ENCODE assay signal across 8 cellular contexts in genomic region chr11:94127632-94128031, GRCh38. TPM values are rescaled to one million over a fixed set of nuclear protein-coding genes. Genes with fewer than 3 reads are reported as not detected.
DNase-seq lines count a peak whose midpoint lies in the region; ATAC-seq and TF ChIP-seq lines count a peak whose summit lies in the region.

No MANE protein-coding gene starts in this region.

- peak overlapping the region; percentile 97 for H3K4me2 ChIP-seq in mesendoderm (ENCODE audit: low read length)

- H3K4me1 Mint-ChIP-seq in activated naive CD8-positive, alpha-beta T cell treated with anti-CD3 and anti-CD28 coated beads, Interleukin-2, amount 50 U/mL, for 24 hours = peaks cover 18% of the 10 kb centered on the region

- H3K4me1 ChIP-seq in HUES48 (ENCODE audit: control insufficient read depth, insufficient read depth, low read length) = peaks cover 33% of the 10 kb centered on the region
- H3K4me1 ChIP-seq in mesendoderm (ENCODE audit: control insufficient read depth, low read depth, low read length) = peaks cover 25% of the 10 kb centered on the region

- H3K27ac ChIP-seq in HUES48 (ENCODE audit: low read depth, low read length) = no peak overlapping the region
- no peak overlapping the region for H3K27ac ChIP-seq in mesendoderm (ENCODE audit: low read depth, low read length)

- H3K27me3 ChIP-seq in HUES48 (ENCODE audit: control insufficient read depth, insufficient read depth, low read length) (peaks cover 3% of the 10 kb centered on the region; the same call in 1 of the 2 replicates), mesendoderm (ENCODE audit: insufficient read depth, low read length, poor library complexity) (no peaks in the 10 kb centered on the region)

- no peak overlapping the region for H3K4ac ChIP-seq in mesendoderm (ENCODE audit: low read depth, low read length)

- H3K79me2 ChIP-seq in mesendoderm (ENCODE audit: control insufficient read depth, insufficient read depth, low read length) = peaks cover 36% of the 10 kb centered on the region

- no peak for TF ChIP-seq CTCF in AG04449 (IDR thresholded peaks at IDR 0.05; ENCODE audit: insufficient read depth, low read length, missing control alignments)
- no peak for TF ChIP-seq CTCF in GM10248 (IDR thresholded peaks at IDR 0.05; ENCODE audit: control extremely low read depth, extremely low read depth, low read depth, missing control alignments)

- H2BK120ac ChIP-seq in mesendoderm (ENCODE audit: low read depth, low read length) = no peak overlapping the region

- peak overlapping the region; percentile 69 for H3K4me3 ChIP-seq in AG04449 (ENCODE audit: low read depth, low read length)
- peak overlapping the region; percentile 87 for H3K4me3 ChIP-seq in HUES48 (ENCODE audit: low read depth, low read length)
- no peak overlapping the region for H3K4me3 ChIP-seq in mesendoderm (ENCODE audit: low read length)

- peaks cover 4% of the 10 kb centered on the region for H3K9me3 Mint-ChIP-seq in activated naive CD8-positive, alpha-beta T cell treated with anti-CD3 and anti-CD28 coated beads, Interleukin-2, amount 50 U/mL, for 24 hours

- no peak overlapping the region for H3K23ac ChIP-seq in mesendoderm (ENCODE audit: low read length)

- no peaks in the 10 kb centered on the region for H3K9me3 ChIP-seq in HUES48 (ENCODE audit: control insufficient read depth, insufficient read depth, low read length)

- H3K36me3 ChIP-seq in HUES48 (ENCODE audit: control insufficient read depth, insufficient read depth, low read length) (no peaks in the 10 kb centered on the region), mesendoderm (ENCODE audit: control insufficient read depth, insufficient read depth, low read length) (no peaks in the 10 kb centered on the region)

- H3K79me1 ChIP-seq in mesendoderm (ENCODE audit: low read length) = peaks cover 22% of the 10 kb centered on the region

- peak overlapping the region; percentile 90 for H3K27ac Mint-ChIP-seq in activated naive CD8-positive, alpha-beta T cell treated with anti-CD3 and anti-CD28 coated beads, Interleukin-2, amount 50 U/mL, for 24 hours

- no peak overlapping the region for H4K8ac ChIP-seq in mesendoderm (ENCODE audit: low read depth, low read length)

- no peak overlapping the region for H4K5ac ChIP-seq in mesendoderm (ENCODE audit: low read length)

- H3K18ac ChIP-seq in mesendoderm (ENCODE audit: low read length) = no peak overlapping the region

- H3K9ac ChIP-seq in HUES48 (ENCODE audit: low read depth, low read length) (no peak overlapping the region), mesendoderm (ENCODE audit: low read length) (peak overlapping the region; percentile 99)

- H3K56ac ChIP-seq in mesendoderm (ENCODE audit: low read length) = peak overlapping the region; percentile 95

- no peaks in the 10 kb centered on the region for H3K36me3 Mint-ChIP-seq in activated naive CD8-positive, alpha-beta T cell treated with anti-CD3 and anti-CD28 coated beads, Interleukin-2, amount 50 U/mL, for 24 hours (ENCODE audit: low read depth)

- H2AK5ac ChIP-seq in mesendoderm (ENCODE audit: low read length) = no peak overlapping the region

- no peaks in the 10 kb centered on the region for H3K27me3 Mint-ChIP-seq in activated naive CD8-positive, alpha-beta T cell treated with anti-CD3 and anti-CD28 coated beads, Interleukin-2, amount 50 U/mL, for 24 hours

- POLR2A ChIA-PET in AG04449 (lab: Yijun Ruan, JAX) = interaction anchor here (0.8 to 1.6 kb wide), 3 partner anchors 12 to 73 kb away, joined by 3 to 4 read pairs (median 3); no protein-coding TSS in a partner anchor
- POLR2A ChIA-PET in GM10248 (lab: Yijun Ruan, JAX) = no interaction called here

- no peak for ATAC-seq in activated naive CD8-positive, alpha-beta T cell treated with anti-CD3 and anti-CD28 coated beads, Interleukin-2, amount 50 U/mL, for 24 hours
- no peak for ATAC-seq in GM18517 (IDR thresholded peaks at IDR 0.05; ENCODE audit: unreplicated experiment)

- DNase-seq in AG04449 (ENCODE audit: low read depth, low spot score) = no peak
- no peak for DNase-seq in activated naive CD8-positive, alpha-beta T cell treated with anti-CD3 and anti-CD28 coated beads, Interleukin-2, amount 50 U/mL, for 24 hours
- no peak for DNase-seq in mesendoderm
- no peak for DNase-seq in DMS79 (lab: John Stamatoyannopoulos, UW)
- DNase-seq in effector CD4-positive, alpha-beta T cell = no peak
- no peak for DNase-seq in GM10248 (ENCODE audit: extremely low spot score)

- no peak overlapping the region for H2BK5ac ChIP-seq in mesendoderm (ENCODE audit: low read length)

- CTCF ChIA-PET in AG04449 (lab: Yijun Ruan, JAX) (interaction anchor here (0.8 to 1.6 kb wide), 6 partner anchors 10 to 235 kb away, joined by 3 to 6 read pairs (median 4); no protein-coding TSS in a partner anchor), GM10248 (lab: Yijun Ruan, JAX) (interaction anchor here (1.3 to 1.8 kb wide), 4 partner anchors 8 to 56 kb away, joined by 4 to 8 read pairs (median 6); no protein-coding TSS in a partner anchor)

- H2BK15ac ChIP-seq in mesendoderm (replicated peaks; ENCODE audit: low read depth) = no peak overlapping the region

- peak overlapping the region; percentile 38 for H3K4me3 Mint-ChIP-seq in activated naive CD8-positive, alpha-beta T cell treated with anti-CD3 and anti-CD28 coated beads, Interleukin-2, amount 50 U/mL, for 24 hours

RNA-seq across cellular contexts. Expression of gene PANX1, which starts 1.0 kb away (rescaled TPM):
- polyA plus RNA-seq in mesendoderm (2013, experiment 1 of 2) = 20.9 TPM
- polyA plus RNA-seq in mesendoderm (2013, experiment 2 of 2) = 20.6 TPM
